8 cellular contexts compared by ENCODE assay signal in genomic region chr7:123871998-123872867, GRCh38. TPM values are rescaled to one million over a fixed set of nuclear protein-coding genes. Genes with fewer than 3 reads are reported as not detected.
DNase-seq lines count a peak whose midpoint lies in the region; ATAC-seq and TF ChIP-seq lines count a peak whose summit lies in the region.

No MANE protein-coding gene starts in this region.

- H3K9me3 ChIP-seq in DND-41 (ENCODE audit: insufficient read depth, low read length, severe bottlenecking) (no peaks in the 10 kb centered on the region), left ventricle myocardium inferior (replicated peaks) (no peaks in the 10 kb centered on the region)
- H3K9me3 ChIP-seq in effector memory CD4-positive, alpha-beta T cell (ENCODE audit: control insufficient read depth, low read length), result no peaks in the 10 kb centered on the region

- H3K27ac ChIP-seq in DND-41 (ENCODE audit: low read length), result no peak overlapping the region
- H3K27ac ChIP-seq in left ventricle myocardium inferior (replicated peaks), result no peak overlapping the region
- H3K27ac ChIP-seq in effector memory CD4-positive, alpha-beta T cell (ENCODE audit: insufficient read depth, low read length, poor library complexity, severe bottlenecking), result no peak overlapping the region

- H3K4me2 ChIP-seq in DND-41 (ENCODE audit: insufficient read depth, low read length), result no peak overlapping the region

- H3K4me1 Mint-ChIP-seq in activated T-helper 17 cell treated with anti-CD3 and anti-CD28 coated beads, Interleukin-2, amount 50 U/mL, for 72 hours, result no peaks in the 10 kb centered on the region

- no peak overlapping the region for H2AFZ ChIP-seq in DND-41 (ENCODE audit: low read depth, low read length)

- H3K36me3 ChIP-seq in DND-41 (ENCODE audit: insufficient read depth, low read length) (no peaks in the 10 kb centered on the region), left ventricle myocardium inferior (no peaks in the 10 kb centered on the region)
- H3K36me3 ChIP-seq in effector memory CD4-positive, alpha-beta T cell (ENCODE audit: control insufficient read depth, insufficient read depth, low read length), result no peaks in the 10 kb centered on the region

- H3K27me3 Mint-ChIP-seq in activated T-helper 17 cell treated with anti-CD3 and anti-CD28 coated beads, Interleukin-2, amount 50 U/mL, for 72 hours, result peaks cover 11% of the 10 kb centered on the region

- intact Hi-C loops in left ventricle myocardium inferior (cut with micrococcal nuclease), result no loop called here

- H4K20me1 ChIP-seq in DND-41 (ENCODE audit: insufficient read depth, low read length), result no peaks in the 10 kb centered on the region

- no peak overlapping the region for H3K27ac Mint-ChIP-seq in activated T-helper 17 cell treated with anti-CD3 and anti-CD28 coated beads, Interleukin-2, amount 50 U/mL, for 72 hours

- H3K4me1 ChIP-seq in DND-41 (ENCODE audit: insufficient read depth, low read length) (no peaks in the 10 kb centered on the region), left ventricle myocardium inferior (peaks cover 10% of the 10 kb centered on the region)
- no peaks in the 10 kb centered on the region for H3K4me1 ChIP-seq in effector memory CD4-positive, alpha-beta T cell (ENCODE audit: control insufficient read depth, insufficient read depth, low read length, poor library complexity, severe bottlenecking)

- DNase-seq in DND-41 (peak; percentile 46), NCI-H460 (ENCODE audit: extremely low read depth, low read depth) (peak; percentile 67), left ventricle myocardium inferior (no peak)
- DNase-seq in stimulated activated CD4-positive, alpha-beta T cell treated with anti-CD3 and anti-CD28 coated beads, Interleukin-12 subunit alpha, Interleukin-12 subunit beta, amount 100 ng/mL, for 4 hours, result peak; percentile 15
- no peak for DNase-seq in effector memory CD4-positive, alpha-beta T cell

- H3K79me2 ChIP-seq in DND-41 (ENCODE audit: insufficient read depth, low read length), result no peaks in the 10 kb centered on the region

- H3K4me3 Mint-ChIP-seq in activated T-helper 17 cell treated with anti-CD3 and anti-CD28 coated beads, Interleukin-2, amount 50 U/mL, for 72 hours, result no peak overlapping the region

- H3K27me3 ChIP-seq in DND-41 (ENCODE audit: insufficient read depth, low read length, poor library complexity) (peaks cover 3% of the 10 kb centered on the region), left ventricle myocardium inferior (ENCODE audit: low read depth) (no peaks in the 10 kb centered on the region)
- no peaks in the 10 kb centered on the region for H3K27me3 ChIP-seq in effector memory CD4-positive, alpha-beta T cell (replicated peaks; ENCODE audit: control insufficient read depth, insufficient read depth, low read length, poor library complexity, severe bottlenecking)

- H3K4me3 ChIP-seq in DND-41 (ENCODE audit: low read depth in 1 of 2, low read length in 2 of 2), result no peak overlapping the region
- no peak overlapping the region for H3K4me3 ChIP-seq in left ventricle myocardium inferior
- no peak overlapping the region for H3K4me3 ChIP-seq in effector memory CD4-positive, alpha-beta T cell (ENCODE audit: insufficient read depth, low read depth, low read length, poor library complexity, severe bottlenecking)

- no peak overlapping the region for H3K9ac ChIP-seq in DND-41 (ENCODE audit: low read depth, low read length)

- H3K9me3 Mint-ChIP-seq in activated T-helper 17 cell treated with anti-CD3 and anti-CD28 coated beads, Interleukin-2, amount 50 U/mL, for 72 hours, result no peaks in the 10 kb centered on the region

- no peaks in the 10 kb centered on the region for H3K36me3 Mint-ChIP-seq in activated T-helper 17 cell treated with anti-CD3 and anti-CD28 coated beads, Interleukin-2, amount 50 U/mL, for 72 hours (ENCODE audit: low read depth)

- TF ChIP-seq CTCF in DND-41 (IDR thresholded peaks at IDR 0.05; ENCODE audit: borderline replicate concordance, extremely low read depth, low read length, poor library complexity, severe bottlenecking) (peak; percentile 71), left ventricle myocardium inferior (IDR thresholded peaks at IDR 0.05; ENCODE audit: borderline replicate concordance) (peak; percentile 67)

- ATAC-seq in DND-41 (ENCODE audit: insufficient read depth, low read depth), result peak; percentile 87
- peak; percentile 95 for ATAC-seq in GM19438 (IDR thresholded peaks at IDR 0.05; ENCODE audit: low read depth, unreplicated experiment)
- ATAC-seq in HG03354 (IDR thresholded peaks at IDR 0.05; ENCODE audit: poor library complexity, severe bottlenecking, unreplicated experiment), result peak; percentile 91
- ATAC-seq in activated T-helper 17 cell treated with anti-CD3 and anti-CD28 coated beads, Interleukin-2, amount 50 U/mL, for 72 hours (replicated peaks), result peak; percentile 54

RNA-seq across cellular contexts. Expression of gene HYAL4, which starts 27.3 kb away (rescaled TPM):
- not detected in 2 replicates for total RNA-seq in NCI-H460 (2014; rRNA removed; shearing (Covaris generic))
- polyA plus RNA-seq in NCI-H460 (2014; cell fraction: nucleus; rRNA removed), result not detected in 2 replicates
- not detected for total RNA-seq in activated T-helper 17 cell treated with anti-CD3 and anti-CD28 coated beads, Interleukin-2, amount 50 U/mL, for 72 hours
- total RNA-seq in left ventricle myocardium inferior, result not detected

RNA-seq across cellular contexts. Expression of gene SPAM1, which starts 52.8 kb away (rescaled TPM):
- total RNA-seq in NCI-H460 (2014; rRNA removed; shearing (Covaris generic)), result not detected in 2 replicates
- polyA plus RNA-seq in NCI-H460 (2014; cell fraction: nucleus; rRNA removed), result not detected in 2 replicates
- total RNA-seq in activated T-helper 17 cell treated with anti-CD3 and anti-CD28 coated beads, Interleukin-2, amount 50 U/mL, for 72 hours, result not detected
- not detected for total RNA-seq in left ventricle myocardium inferior

Comparison
In these comparisons a context has a peak if more than half of its experiments do, and no peak if none do; other contexts are left out.
1. DNase-seq: peak in DND-41 (single experiment), NCI-H460 (single experiment) and stimulated activated CD4-positive, alpha-beta T cell treated with anti-CD3 and anti-CD28 coated beads, Interleukin-12 subunit alpha, Interleukin-12 subunit beta, amount 100 ng/mL, for 4 hours (single experiment); none in left ventricle myocardium inferior (single experiment) and effector memory CD4-positive, alpha-beta T cell (0 of 3).
2. Peak in every context shown above with its lines, with median percentiles within 50 percentile points of each other: ATAC-seq.